Comparison of ENCODE assay signal across 8 cellular contexts in genomic region chr17:51029568-51030463, GRCh38.
DNase-seq lines count a peak whose midpoint lies in the region; ATAC-seq, FAIRE-seq and TF ChIP-seq lines count a peak whose summit lies in the region.

No MANE protein-coding gene starts in this region.

- no peak for FAIRE-seq in small intestine (lab: Jason Lieb, UNC)

- H3K27ac ChIP-seq in esophagus muscularis mucosa (replicated peaks in 1 of 4) (peak overlapping the region in 3 of 4 donors; percentile 28 to 37 (median 34)), small intestine (ENCODE audit: low read depth in 1 of 2, low read length in 1 of 2) (no peak overlapping the region), substantia nigra (ENCODE audit: low read depth, low read length, poor library complexity, severe bottlenecking) (no peak overlapping the region)

- ATAC-seq in GM19025 (IDR thresholded peaks at IDR 0.05; ENCODE audit: low read depth, unreplicated experiment) = peak; percentile 51
- no peak for ATAC-seq in GM21390 (IDR thresholded peaks at IDR 0.05; ENCODE audit: unreplicated experiment)

- no peak for TF ChIP-seq CTCF in esophagus muscularis mucosa (IDR thresholded peaks at IDR 0.05)

- DNase-seq in OCI-M1 (lab: John Stamatoyannopoulos, UW) (peak; percentile 79), esophagus muscularis mucosa (ENCODE audit: extremely low spot score) (no peak), small intestine (peak; percentile 54), NCI-H1694 treated with DMSO at 0.1 percent for 48 hours (lab: John Stamatoyannopoulos, UW) (no peak), substantia nigra (lab: John Stamatoyannopoulos, UW) (no peak), SW 1271 (lab: John Stamatoyannopoulos, UW) (no peak)

- H3K36me3 ChIP-seq in esophagus muscularis mucosa (peaks cover 0 to 11% (median 5%) of the 10 kb centered on the region in 4 donors), small intestine (ENCODE audit: control insufficient read depth in 2 of 2, insufficient read depth in 2 of 2, low read length in 2 of 2) (peaks cover 2 to 4% of the 10 kb centered on the region in 2 donors)

- H3K27me3 ChIP-seq in esophagus muscularis mucosa (no peaks in the 10 kb centered on the region), small intestine (ENCODE audit: control insufficient read depth in 2 of 2, insufficient read depth in 2 of 2, low read length in 2 of 2) (no peaks in the 10 kb centered on the region)

- H3K9me3 ChIP-seq in esophagus muscularis mucosa (no peaks in the 10 kb centered on the region), small intestine (ENCODE audit: control insufficient read depth, low read depth) (no peaks in the 10 kb centered on the region)

- 48% methylated on average over 3 of the region's 3 CpGs for WGBS in esophagus muscularis mucosa
- 24 to 27% (median 27%) methylated on average over 3 of the region's 3 CpGs for WGBS in small intestine, 3 donors

- TF ChIP-seq POLR2A in esophagus muscularis mucosa (IDR thresholded peaks at IDR 0.05; ENCODE audit: low read depth) = no peak

- H3K4me3 ChIP-seq in esophagus muscularis mucosa (peak overlapping the region; percentile 2 to 33 (median 16)), small intestine (ENCODE audit: low read depth in 1 of 2, low read length in 2 of 2) (no peak overlapping the region)

- intact Hi-C loops in esophagus muscularis mucosa (cut with DNase I) = no loop called here

- H3K4me1 ChIP-seq in esophagus muscularis mucosa (peaks cover 0 to 12% (median 7%) of the 10 kb centered on the region in 4 donors), small intestine (ENCODE audit: control insufficient read depth in 2 of 2, insufficient read depth in 1 of 2, low read depth in 1 of 2, low read length in 1 of 2) (no peaks in the 10 kb centered on the region)

- TF ChIP-seq EP300 in esophagus muscularis mucosa (IDR thresholded peaks at IDR 0.05) = no peak

Comparison
In these comparisons a context has a peak if more than half of its experiments do, and no peak if none do; other contexts are left out.
1. DNase-seq: peak in OCI-M1 (single experiment) and small intestine (single experiment); none in esophagus muscularis mucosa (single experiment), NCI-H1694 treated with DMSO at 0.1 percent for 48 hours (single experiment), substantia nigra (0 of 49) and SW 1271 (0 of 2).
2. H3K27ac ChIP-seq: peak in esophagus muscularis mucosa (3 of 4); none in small intestine (0 of 2) and substantia nigra (single experiment).
3. H3K4me3 ChIP-seq: peak in esophagus muscularis mucosa (4 of 4); none in small intestine (0 of 2).